17 cellular contexts compared by ENCODE assay signal in the genomic region with DNA sequence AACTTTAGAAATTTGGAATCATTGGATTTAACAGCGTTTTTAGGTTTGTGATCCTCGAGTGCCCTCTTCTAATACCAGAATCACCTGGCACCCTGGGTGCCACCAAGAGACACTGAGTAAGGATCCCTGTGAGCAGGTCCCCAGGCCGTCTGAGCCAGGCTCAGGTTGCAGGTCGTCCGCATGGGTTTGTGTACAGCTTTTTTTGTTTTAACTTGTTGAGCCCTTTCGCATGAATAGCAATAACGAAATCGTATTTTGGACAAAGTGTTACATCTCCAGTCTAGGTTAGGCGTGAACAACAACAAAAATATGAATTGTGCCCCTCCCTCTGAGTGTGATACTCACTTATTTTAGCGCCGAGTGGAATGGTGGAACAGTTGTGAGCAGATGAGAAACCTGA.
"Had no signal": no experiment of that assay in that cellular context is flagged by ENCODE, and none has a peak within 500 bp of the region (broad histone marks: within the 10 kb centered on the region; RNA-seq: fewer than 3 reads in every experiment).

No MANE protein-coding gene starts in this region.

- H3K27me3 ChIP-seq: colonic mucosa, heart left ventricle, neutrophil, right lobe of liver, testis, tibial nerve had no signal

- H3K4me1 ChIP-seq: colonic mucosa, testis had no signal

- H3K4me3 ChIP-seq: colonic mucosa, heart left ventricle, right lobe of liver, testis, tibial nerve had no signal

- H3K9me3 ChIP-seq: colonic mucosa, heart left ventricle, neutrophil, psoas muscle, right lobe of liver, testis, tibial nerve had no signal

- H3K27ac ChIP-seq: colonic mucosa, neutrophil, psoas muscle, right lobe of liver, testis, tibial nerve had no signal

- H3K27me3 Mint-ChIP-seq: naive thymus-derived CD4-positive, alpha-beta T cell; stimulated activated naive B cell treated with anti-CD40 and anti-IgM and Interleukin-4, amounts not matched to agents 10 μg/mL and 1 μg/mL and 100 μg/mL, for 72 hours; stimulated activated naive CD8-positive, alpha-beta T cell treated with anti-CD3 and anti-CD28 coated beads, Interleukin-15, amount 100 ng/mL, for 72 hours had no signal

- DNase-seq: colonic mucosa; dermis blood vessel endothelial cell; heart left ventricle; hypothalamus; islet precursor cell; mammary epithelial cell; naive thymus-derived CD4-positive, alpha-beta T cell; psoas muscle; retina; right lobe of liver; stimulated activated CD4-positive, alpha-beta T cell treated with anti-CD3 and anti-CD28 coated beads, Interleukin-4, amount 100 ng/mL, for 1 hour; stimulated activated naive B cell treated with anti-CD40 and anti-IgM and Interleukin-4, amounts not matched to agents 10 μg/mL and 1 μg/mL and 100 μg/mL, for 72 hours; stimulated activated naive CD8-positive, alpha-beta T cell treated with anti-CD3 and anti-CD28 coated beads, Interleukin-15, amount 100 ng/mL, for 72 hours; testis had no signal

- H3K9me3 Mint-ChIP-seq: naive thymus-derived CD4-positive, alpha-beta T cell; stimulated activated naive B cell treated with anti-CD40 and anti-IgM and Interleukin-4, amounts not matched to agents 10 μg/mL and 1 μg/mL and 100 μg/mL, for 72 hours; stimulated activated naive CD8-positive, alpha-beta T cell treated with anti-CD3 and anti-CD28 coated beads, Interleukin-15, amount 100 ng/mL, for 72 hours had no signal

- ATAC-seq: left lobe of liver; naive thymus-derived CD4-positive, alpha-beta T cell; psoas muscle; right lobe of liver; stimulated activated naive B cell treated with anti-CD40 and anti-IgM and Interleukin-4, amounts not matched to agents 10 μg/mL and 1 μg/mL and 100 μg/mL, for 72 hours; stimulated activated naive CD8-positive, alpha-beta T cell treated with anti-CD3 and anti-CD28 coated beads, Interleukin-15, amount 100 ng/mL, for 72 hours had no signal

- H3K36me3 ChIP-seq: colonic mucosa, heart left ventricle, neutrophil, right lobe of liver, tibial nerve had no signal

- H3K27ac Mint-ChIP-seq: stimulated activated naive B cell treated with anti-CD40 and anti-IgM and Interleukin-4, amounts not matched to agents 10 μg/mL and 1 μg/mL and 100 μg/mL, for 72 hours; stimulated activated naive CD8-positive, alpha-beta T cell treated with anti-CD3 and anti-CD28 coated beads, Interleukin-15, amount 100 ng/mL, for 72 hours had no signal

- H3K4me3 Mint-ChIP-seq: stimulated activated naive B cell treated with anti-CD40 and anti-IgM and Interleukin-4, amounts not matched to agents 10 μg/mL and 1 μg/mL and 100 μg/mL, for 72 hours; stimulated activated naive CD8-positive, alpha-beta T cell treated with anti-CD3 and anti-CD28 coated beads, Interleukin-15, amount 100 ng/mL, for 72 hours had no signal
